ENCODE assay signal across 9 cellular contexts in the genomic region with DNA sequence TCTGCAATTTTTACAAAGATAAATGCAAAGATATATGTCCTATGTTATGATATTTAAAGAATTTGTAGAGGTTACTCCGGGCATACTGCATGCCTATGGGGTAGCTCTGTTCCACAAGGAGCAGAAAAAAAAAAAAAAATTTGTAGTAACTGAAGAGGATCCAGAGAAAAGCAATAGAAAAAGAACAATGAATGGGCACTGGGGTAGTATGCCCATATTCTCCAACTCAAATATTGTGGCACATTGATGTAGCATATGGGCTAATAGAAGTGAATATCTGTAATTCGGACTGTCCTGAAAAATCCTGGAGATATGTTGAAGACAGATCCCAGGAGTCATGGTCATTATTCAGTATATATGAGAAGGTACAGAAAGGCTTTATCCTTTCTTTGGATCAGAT. TPM values are rescaled to one million over a fixed set of nuclear protein-coding genes. Genes with fewer than 3 reads are reported as not detected.
DNase-seq lines count a peak whose midpoint lies in the region; ATAC-seq, FAIRE-seq and TF ChIP-seq lines count a peak whose summit lies in the region.
"Had no signal": no experiment of that assay in that cellular context is flagged by ENCODE, and none has a peak within 500 bp of the region (broad histone marks: within the 10 kb centered on the region; RNA-seq: fewer than 3 reads in every experiment).

No MANE protein-coding gene starts in this region.

- H3K4me1 ChIP-seq in lower lobe of right lung (peaks cover 18% of the 10 kb centered on the region), thoracic aorta (ENCODE audit: control insufficient read depth in 1 of 2, low read depth in 2 of 2) (peaks cover 18 to 20% of the 10 kb centered on the region in 2 donors)

- H3K4me3 ChIP-seq in lower lobe of right lung (no peak overlapping the region), thoracic aorta (peak overlapping the region; percentile 100)

- no peaks in the 10 kb centered on the region for H3K9me3 Mint-ChIP-seq in activated naive CD4-positive, alpha-beta T cell treated with anti-CD3 and anti-CD28 coated beads, Interleukin-2, amount 10 ng/mL, durations not matched to agents 7 days and 5 days
- H3K9me3 Mint-ChIP-seq in activated naive CD8-positive, alpha-beta T cell (ENCODE audit: low read depth), result no peaks in the 10 kb centered on the region

- intact Hi-C loops in lower lobe of right lung (cut with DNase I), result no loop called here

- H3K36me3 Mint-ChIP-seq in activated naive CD4-positive, alpha-beta T cell treated with anti-CD3 and anti-CD28 coated beads, Interleukin-2, amount 10 ng/mL, durations not matched to agents 7 days and 5 days, result peaks cover 25% of the 10 kb centered on the region
- H3K36me3 Mint-ChIP-seq in activated naive CD8-positive, alpha-beta T cell, result peaks cover under 1% of the 10 kb centered on the region

- H3K27me3 ChIP-seq in lower lobe of right lung (ENCODE audit: low read depth), result no peaks in the 10 kb centered on the region
- no peaks in the 10 kb centered on the region for H3K27me3 ChIP-seq in thoracic aorta (replicated peaks; ENCODE audit: insufficient read depth)

- TF ChIP-seq CTCF in lower lobe of right lung (IDR thresholded peaks at IDR 0.05) (no peak), thoracic aorta (IDR thresholded peaks at IDR 0.05) (no peak)

- peak overlapping the region; percentile 85 for H3K4me3 Mint-ChIP-seq in activated naive CD4-positive, alpha-beta T cell treated with anti-CD3 and anti-CD28 coated beads, Interleukin-2, amount 10 ng/mL, durations not matched to agents 7 days and 5 days
- H3K4me3 Mint-ChIP-seq in activated naive CD8-positive, alpha-beta T cell, result peak overlapping the region; percentile 81

- H3K27ac Mint-ChIP-seq in activated naive CD4-positive, alpha-beta T cell treated with anti-CD3 and anti-CD28 coated beads, Interleukin-2, amount 10 ng/mL, durations not matched to agents 7 days and 5 days, result peak overlapping the region; percentile 82
- peak overlapping the region; percentile 85 for H3K27ac Mint-ChIP-seq in activated naive CD8-positive, alpha-beta T cell

- peaks cover 4% of the 10 kb centered on the region for H3K36me3 ChIP-seq in lower lobe of right lung
- no peaks in the 10 kb centered on the region for H3K36me3 ChIP-seq in thoracic aorta

- no peak for DNase-seq in activated naive CD4-positive, alpha-beta T cell treated with anti-CD3 and anti-CD28 coated beads, Interleukin-2, amount 10 ng/mL, durations not matched to agents 7 days and 5 days
- no peak for DNase-seq in activated naive CD4-positive, alpha-beta T cell treated with anti-CD3 and anti-CD28 coated beads, Interleukin-2, amount 50 U/mL, for 16 hours
- DNase-seq in lower lobe of right lung (no peak), thoracic aorta (ENCODE audit: low spot score) (no peak), foreskin melanocyte (no peak), urothelium cell line (ENCODE audit: low spot score) (no peak), mesenteric fat pad (ENCODE audit: low spot score) (no peak)
- DNase-seq: activated effector memory CD4-positive, alpha-beta T cell treated with anti-CD3 and anti-CD28 coated beads, Interleukin-2, amount 50 U/mL, for 16 hours had no signal

- H3K27ac ChIP-seq in lower lobe of right lung, result peak overlapping the region; percentile 93
- peak overlapping the region in 1 of 2 donors; percentile 95 for H3K27ac ChIP-seq in thoracic aorta

- peaks cover 40% of the 10 kb centered on the region for H3K4me1 Mint-ChIP-seq in activated naive CD4-positive, alpha-beta T cell treated with anti-CD3 and anti-CD28 coated beads, Interleukin-2, amount 10 ng/mL, durations not matched to agents 7 days and 5 days
- peaks cover 34% of the 10 kb centered on the region for H3K4me1 Mint-ChIP-seq in activated naive CD8-positive, alpha-beta T cell (ENCODE audit: low read depth)

- H3K27me3 Mint-ChIP-seq in activated naive CD4-positive, alpha-beta T cell treated with anti-CD3 and anti-CD28 coated beads, Interleukin-2, amount 10 ng/mL, durations not matched to agents 7 days and 5 days, result peaks cover 4% of the 10 kb centered on the region
- no peaks in the 10 kb centered on the region for H3K27me3 Mint-ChIP-seq in activated naive CD8-positive, alpha-beta T cell

- ATAC-seq in lower lobe of right lung, result no peak
- ATAC-seq in thoracic aorta (ENCODE audit: insufficient number of reproducible peaks, low FRiP score, low read depth), result no peak

- no peak for FAIRE-seq in urothelium cell line (lab: Jason Lieb, UNC)

- H3K9me3 ChIP-seq in lower lobe of right lung (no peaks in the 10 kb centered on the region), thoracic aorta (no peaks in the 10 kb centered on the region)

- CTCF ChIA-PET in activated naive CD4-positive, alpha-beta T cell treated with anti-CD3 and anti-CD28 coated beads, Interleukin-2, amount 10 ng/mL, durations not matched to agents 7 days and 5 days (lab: Charles Lee), result interaction anchor here (0.5 to 1.8 kb wide), 3 partner anchors 102 to 1093 kb away, joined by 3 to 11 read pairs (median 3); no protein-coding TSS in a partner anchor

RNA-seq across cellular contexts. Expression of a gene that starts 1.1 kb away (rescaled TPM):
- 43.8 TPM for total RNA-seq in lower lobe of right lung
- 10 to 100 TPM; 45.8 to 47.8 TPM for total RNA-seq in thoracic aorta
- total RNA-seq in mesenteric fat pad, result 62.9 TPM

RNA-seq across cellular contexts. Expression of a gene that starts 36.2 kb away (rescaled TPM):
- total RNA-seq in lower lobe of right lung (140 TPM), thoracic aorta (100 to 1,000 TPM; 258 to 346 TPM), mesenteric fat pad (233 TPM)

RNA-seq across cellular contexts. Expression of a gene that starts 48.3 kb away (rescaled TPM):
- total RNA-seq in lower lobe of right lung, result 0.32 TPM
- under 1 TPM in 1 of 2 donors, not detected in 1; 0.85 TPM for total RNA-seq in thoracic aorta
- total RNA-seq in mesenteric fat pad, result 1.1 TPM
